8 cellular contexts compared by ENCODE assay signal in genomic region chr2:172465417-172466334, GRCh38. TPM values are rescaled to one million over a fixed set of nuclear protein-coding genes. Genes with fewer than 3 reads are reported as not detected.
DNase-seq lines count a peak whose midpoint lies in the region; ATAC-seq and TF ChIP-seq lines count a peak whose summit lies in the region.

No MANE protein-coding gene starts in this region.

- H3K36me3 ChIP-seq in heart right ventricle: peaks cover 0 to 38% (median 0%) of the 10 kb centered on the region in 9 donors

- H3K27me3 ChIP-seq in heart right ventricle: peaks cover 0 to 6% (median 0%) of the 10 kb centered on the region in 7 donors

- H3K4me3 Mint-ChIP-seq in activated naive CD8-positive, alpha-beta T cell treated with anti-CD3 and anti-CD28 coated beads, Interleukin-2, amount 50 U/mL, for 24 hours: peak overlapping the region; percentile 42

- peak overlapping the region in 5 of 10 donors; percentile 12 to 33 (median 20) for H3K4me3 ChIP-seq in heart right ventricle

- peaks cover 0 to 59% (median 43%) of the 10 kb centered on the region in 9 donors for H3K4me1 ChIP-seq in heart right ventricle

- H3K9me3 Mint-ChIP-seq in activated naive CD8-positive, alpha-beta T cell treated with anti-CD3 and anti-CD28 coated beads, Interleukin-2, amount 50 U/mL, for 24 hours: no peaks in the 10 kb centered on the region

- H3K27ac ChIP-seq in heart right ventricle: peak overlapping the region in 3 of 10 donors; percentile 16 to 59 (median 21)

- H3K36me3 Mint-ChIP-seq in activated naive CD8-positive, alpha-beta T cell treated with anti-CD3 and anti-CD28 coated beads, Interleukin-2, amount 50 U/mL, for 24 hours (ENCODE audit: low read depth): peaks cover 3% of the 10 kb centered on the region

- intact Hi-C loops in heart right ventricle (cut with DNase I): loop anchor here (1.0 to 10.0 kb wide), 12 partner anchors 37 to 891 kb away; no protein-coding TSS in a partner anchor

- ATAC-seq in activated naive CD8-positive, alpha-beta T cell treated with anti-CD3 and anti-CD28 coated beads, Interleukin-2, amount 50 U/mL, for 24 hours: peak; percentile 33
- ATAC-seq in heart right ventricle (peak; percentile 56 to 80 (median 70)), HG03025 (IDR thresholded peaks at IDR 0.05; ENCODE audit: low FRiP score, unreplicated experiment) (no peak)

- peaks cover 59% of the 10 kb centered on the region for H3K4me1 Mint-ChIP-seq in activated naive CD8-positive, alpha-beta T cell treated with anti-CD3 and anti-CD28 coated beads, Interleukin-2, amount 50 U/mL, for 24 hours

- 30 to 33% methylated on average over 24 of the region's 24 CpGs for WGBS in heart right ventricle, 2 donors

- peak; percentile 67 to 92 (median 86) for TF ChIP-seq CTCF in heart right ventricle (IDR thresholded peaks at IDR 0.05)

- no peaks in the 10 kb centered on the region for H3K9me3 ChIP-seq in heart right ventricle

- no peaks in the 10 kb centered on the region for H3K27me3 Mint-ChIP-seq in activated naive CD8-positive, alpha-beta T cell treated with anti-CD3 and anti-CD28 coated beads, Interleukin-2, amount 50 U/mL, for 24 hours

- DNase-seq in activated gamma-delta T cell treated with Interleukin-2 at 50 U/mL for 16 hours (peak; percentile 70), activated gamma-delta T cell (lab: John Stamatoyannopoulos, UW) (no peak), NCI-H1105 treated with DMSO at 0.1 percent for 48 hours (lab: John Stamatoyannopoulos, UW) (peak; percentile 85), SW480 (ENCODE audit: low spot score) (peak; percentile 88), heart right ventricle (peak; percentile 22 to 73), renal cortical epithelial cell (ENCODE audit: low read depth) (peak; percentile 73)
- DNase-seq in activated naive CD8-positive, alpha-beta T cell treated with anti-CD3 and anti-CD28 coated beads, Interleukin-2, amount 50 U/mL, for 24 hours: peak; percentile 69

- H3K27ac Mint-ChIP-seq in activated naive CD8-positive, alpha-beta T cell treated with anti-CD3 and anti-CD28 coated beads, Interleukin-2, amount 50 U/mL, for 24 hours: peak overlapping the region; percentile 7

RNA-seq across cellular contexts. Expression of gene ITGA6, which starts 38.3 kb away (rescaled TPM):
- 10 to 100 TPM; 36.0 to 68.3 (median 46.8) TPM for total RNA-seq in heart right ventricle
- polyA plus RNA-seq in heart right ventricle: 10 to 100 TPM; 22.1 to 23.9 TPM
- total RNA-seq in renal cortical epithelial cell: 16.6 and 84.9 TPM in 2 replicates
